ENCODE assay signal across 14 cellular contexts in genomic region chr7:112362796-112363195, GRCh38.
DNase-seq lines count a peak whose midpoint lies in the region; ATAC-seq, FAIRE-seq and TF ChIP-seq lines count a peak whose summit lies in the region.
"Had no signal": no experiment of that assay in that cellular context is flagged by ENCODE, and none has a peak within 500 bp of the region (broad histone marks: within the 10 kb centered on the region; RNA-seq: fewer than 3 reads in every experiment).

No MANE protein-coding gene starts in this region.

- H3K27me3 ChIP-seq in neural cell (ENCODE audit: insufficient read depth, low read depth, low read length) (no peaks in the 10 kb centered on the region), HepG2 (ENCODE audit: control insufficient read depth in 1 of 2, insufficient read depth in 2 of 2, low read length in 2 of 2) (no peaks in the 10 kb centered on the region; a peak in 2 of 5 replicates)
- H3K27me3 ChIP-seq: stomach had no signal

- in situ Hi-C loops in HepG2 (cut with HindIII; ENCODE audit: extremely low pct_ligation_motif_present, low pct_unique_long_range_greater_than_20kb): no loop called here

- no peaks in the 10 kb centered on the region for H3K27me3 Mint-ChIP-seq in brain

- peaks cover 32% of the 10 kb centered on the region for H3K4me1 Mint-ChIP-seq in brain

- H3K27ac ChIP-seq in neural cell (ENCODE audit: low read length) (peak overlapping the region; percentile 31), HepG2 (ENCODE audit: extremely low read length, insufficient read depth, low read length) (no peak overlapping the region)
- H3K27ac ChIP-seq: SK-N-MC, stomach had no signal

- no TSS peak for BruUV-seq in HepG2 (replicated peaks; lab: Mats Ljungman, UMichigan)

- POLR2A ChIA-PET in HepG2 (lab: Yijun Ruan, JAX): no interaction called here

- peak; percentile 27 for DNase-seq in ELF-1 (ENCODE audit: low read depth, low spot score)
- DNase-seq in NCI-H1417 treated with DMSO at 0.1 percent for 48 hours (lab: John Stamatoyannopoulos, UW): peak; percentile 27
- DNase-seq in HepG2 (ENCODE audit: low spot score): no peak
- no peak for DNase-seq in AG20443 (ENCODE audit: low spot score)
- no peak for DNase-seq in activated T-cell treated with anti-CD3 and anti-CD28 coated beads for 4 hours
- DNase-seq: activated naive CD4-positive, alpha-beta T cell; cerebellar nuclear complex; DND-41; erythroblast; stomach had no signal

- peak overlapping the region in 3 of 5 experiments; percentile 45 to 56 (median 53) for H3K4me3 Mint-ChIP-seq in brain

- intact Hi-C loops in HepG2 (cut with micrococcal nuclease; ENCODE audit: unreplicated experiment): no loop called here

- H3K4me3 ChIP-seq in neural cell (ENCODE audit: low read length): no peak overlapping the region
- H3K4me3 ChIP-seq in HepG2 (replicated peaks in 1 of 3; ENCODE audit: insufficient read depth in 1 of 3, low read depth in 2 of 3, low read length in 3 of 3): no peak overlapping the region
- H3K4me3 ChIP-seq: SK-N-MC, stomach had no signal

- TF ChIP-seq RAD21 in neural cell (conservative IDR thresholded peaks at IDR 0.05) (no peak), HepG2 (CRISPR knock-in tag; IDR thresholded peaks at IDR 0.05) (no peak)

- no peaks in the 10 kb centered on the region for H3F3A ChIP-seq in neural cell (ENCODE audit: insufficient read depth, low read length, poor library complexity, severe bottlenecking)

- no peak for TF ChIP-seq POLR2A in HepG2 (IDR thresholded peaks at IDR 0.05; ENCODE audit: insufficient read depth in 1 of 2, low read depth in 2 of 2, low read length in 2 of 2)

- H3K36me3 ChIP-seq in neural cell (ENCODE audit: insufficient read depth, low read length): no peaks in the 10 kb centered on the region
- no peaks in the 10 kb centered on the region for H3K36me3 ChIP-seq in HepG2 (replicated peaks in 1 of 2; ENCODE audit: control insufficient read depth in 1 of 2, insufficient read depth in 2 of 2, low read length in 2 of 2)
- H3K36me3 ChIP-seq: stomach had no signal

- H4K20me1 ChIP-seq in neural cell (ENCODE audit: insufficient read depth): no peaks in the 10 kb centered on the region
- no peaks in the 10 kb centered on the region for H4K20me1 ChIP-seq in HepG2 (ENCODE audit: insufficient read depth, low read length)

- H3K4me2 ChIP-seq in neural cell (ENCODE audit: low read length) (no peak overlapping the region), HepG2 (ENCODE audit: low read depth, low read length) (no peak overlapping the region)

- no peaks in the 10 kb centered on the region for H3K9me2 ChIP-seq in neural cell (ENCODE audit: insufficient read depth, low read length)

- H3K27ac Mint-ChIP-seq in brain: peak overlapping the region; percentile 40 to 92 (median 72)

- no peak for TF ChIP-seq EP300 in neural cell (conservative IDR thresholded peaks at IDR 0.05; ENCODE audit: poor library complexity, severe bottlenecking)
- TF ChIP-seq EP300 in HepG2 (IDR thresholded peaks at IDR 0.05; ENCODE audit: low read depth in 2 of 2, low read length in 2 of 2): no peak
- TF ChIP-seq EP300 in HepG2 (CRISPR knock-in tag; IDR thresholded peaks at IDR 0.05; ENCODE audit: borderline replicate concordance): no peak

- CTCF ChIA-PET in HepG2 (lab: Yijun Ruan, JAX; ENCODE audit: low intra/inter-chr PET ratio, low total read pairs): no interaction called here

- WGBS in HepG2 (ENCODE audit: low lambda C conversion rate): 62% methylated on average over 7 of the region's 7 CpGs

- H2AFZ ChIP-seq in neural cell (ENCODE audit: low read depth, low read length) (no peak overlapping the region), HepG2 (ENCODE audit: low read length) (no peak overlapping the region)

- no peak for ATAC-seq in GM21717 (IDR thresholded peaks at IDR 0.05; ENCODE audit: unreplicated experiment)
- ATAC-seq in HepG2: no peak

- FAIRE-seq in HepG2 (lab: Jason Lieb, UNC): no peak

- H3K9ac ChIP-seq in neural cell (ENCODE audit: low read length): no peak overlapping the region
- H3K9ac ChIP-seq in HepG2 (ENCODE audit: insufficient read depth, low read depth, low read length): no peak overlapping the region

- H3K36me3 Mint-ChIP-seq in brain: no peaks in the 10 kb centered on the region

- H3K9me3 ChIP-seq in neural cell (ENCODE audit: low read length) (no peaks in the 10 kb centered on the region), HepG2 (ENCODE audit: low read length) (no peaks in the 10 kb centered on the region)

- TF ChIP-seq CTCF in brain (conservative IDR thresholded peaks at IDR 0.05) (no peak), neural cell (IDR thresholded peaks at IDR 0.05; ENCODE audit: poor library complexity, severe bottlenecking) (no peak), HepG2 (CRISPR knock-in tag; IDR thresholded peaks at IDR 0.05) (no peak)

- H3K79me2 ChIP-seq in neural cell (replicated peaks; ENCODE audit: insufficient read depth, low read length) (no peaks in the 10 kb centered on the region), HepG2 (ENCODE audit: insufficient read depth, low read length) (no peaks in the 10 kb centered on the region)

- peaks cover 48% of the 10 kb centered on the region for H3K4me1 ChIP-seq in HepG2 (ENCODE audit: insufficient read depth, low read length)
- H3K4me1 ChIP-seq: stomach had no signal

- H3K9me3 Mint-ChIP-seq in brain: peaks cover 2 to 13% (median 3%) of the 10 kb centered on the region in 5 experiments

TF ChIP-seq in neural cell, 6 proteins besides CTCF, POLR2A, EP300 and RAD21:
- TF ChIP-seq TAF1 (IDR thresholded peaks at IDR 0.05; ENCODE audit: low read depth) (no peak), POLR2AphosphoS5 (IDR thresholded peaks at IDR 0.05) (peak; percentile 19)

TF ChIP-seq in HepG2, 621 proteins besides CTCF, POLR2A, EP300 and RAD21:
- TF ChIP-seq ZBTB38 (CRISPR knock-in tag; IDR thresholded peaks at IDR 0.05) (no peak), ZNF7 (CRISPR knock-in tag; IDR thresholded peaks at IDR 0.05) (no peak), ZNF362 (CRISPR knock-in tag; IDR thresholded peaks at IDR 0.05; ENCODE audit: borderline replicate concordance) (no peak), ZNF562 (CRISPR knock-in tag; IDR thresholded peaks at IDR 0.05; ENCODE audit: borderline replicate concordance) (no peak)
TF ChIP-seq in HepG2: peak in this region for 0.

Comparison
In these comparisons a context has a peak if more than half of its experiments do, and no peak if none do; other contexts are left out.
1. DNase-seq: peak in ELF-1 (single experiment) and NCI-H1417 treated with DMSO at 0.1 percent for 48 hours (single experiment); none in HepG2 (single experiment), AG20443 (single experiment) and activated T-cell treated with anti-CD3 and anti-CD28 coated beads for 4 hours (single experiment).